ENCODE assay signal across 10 cellular contexts in the genomic region with DNA sequence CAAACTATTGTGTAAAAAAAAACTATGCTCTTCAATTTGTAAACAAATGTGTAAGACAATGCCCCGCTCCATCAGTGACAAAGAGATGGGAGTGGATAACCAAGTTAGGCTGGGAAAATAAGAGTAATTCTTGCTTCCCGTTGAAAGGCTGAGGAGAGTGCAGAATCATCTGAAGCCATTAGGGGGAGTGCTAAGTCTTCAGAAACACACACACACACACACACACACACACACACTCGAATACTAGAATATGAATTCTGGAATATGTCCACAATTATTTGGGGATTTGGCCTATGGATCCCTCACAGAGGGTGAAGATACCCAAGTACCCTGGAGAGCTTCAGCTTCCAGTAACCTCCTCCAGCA. TPM values are rescaled to one million over a fixed set of nuclear protein-coding genes. Genes with fewer than 3 reads are reported as not detected.
A peak's percentile ranks its signal among the peaks of the same experiment; 100 is the strongest.
DNase-seq lines count a peak whose midpoint lies in the region; ATAC-seq, FAIRE-seq and TF ChIP-seq lines count a peak whose summit lies in the region.
"Had no signal": no experiment of that assay in that cellular context is flagged by ENCODE, and none has a peak within 500 bp of the region (broad histone marks: within the 10 kb centered on the region; RNA-seq: fewer than 3 reads in every experiment).

No MANE protein-coding gene starts in this region.

- DNase-seq in NCI-H2107 treated with DMSO at 0.1 percent for 48 hours (lab: John Stamatoyannopoulos, UW; ENCODE audit: unreplicated experiment): peak; percentile 15
- DNase-seq in NCI-H2107 (lab: John Stamatoyannopoulos, UW): no peak
- peak; percentile 91 to 97 for DNase-seq in NCI-H526 (lab: John Stamatoyannopoulos, UW)
- peak; percentile 69 for DNase-seq in brain pericyte (ENCODE audit: low read depth, low spot score)
- DNase-seq in left lung: no peak
- DNase-seq in GM19239 (ENCODE audit: insufficient read length, low spot score): no peak
- no peak for DNase-seq in GM12891 (ENCODE audit: insufficient read length, low spot score)

- peaks cover 11 to 22% of the 10 kb centered on the region in 2 donors for H3K4me1 ChIP-seq in left lung

- H3K4me3 ChIP-seq in left lung: no peak overlapping the region

- FAIRE-seq in GM19239 (lab: Jason Lieb, UNC): no peak
- no peak for FAIRE-seq in GM12891 (lab: Jason Lieb, UNC)

- H3K9me3 ChIP-seq in left lung: no peaks in the 10 kb centered on the region
- H3K9me3 ChIP-seq: adrenal gland had no signal

- peak; percentile 31 for ATAC-seq in HG02981 (IDR thresholded peaks at IDR 0.05; ENCODE audit: unreplicated experiment)
- ATAC-seq in left lung: peak; percentile 83

- peaks cover 39 to 68% of the 10 kb centered on the region in 2 donors for H3K27me3 ChIP-seq in left lung

- peak in 1 of 2 donors; percentile 8 for TF ChIP-seq CTCF in left lung (IDR thresholded peaks at IDR 0.05)

- no peaks in the 10 kb centered on the region for H3K36me3 ChIP-seq in left lung
- H3K36me3 ChIP-seq: adrenal gland; BLaER1 treated with 17β-estradiol and CSF1 and Interleukin-3, amounts not matched to agents 10 nM and 100 nM had no signal

- intact Hi-C loops in left lung (cut with DNase I): loop anchor here in 1 of 2 donors (5.0 kb wide), 1 partner anchor 170 kb away; no protein-coding TSS in a partner anchor

- no peak overlapping the region for H3K27ac ChIP-seq in left lung

- no peak for TF ChIP-seq POLR2A in GM12891 (IDR thresholded peaks at IDR 0.05; ENCODE audit: low read depth, low read length)

TF ChIP-seq in GM12891, 5 proteins besides CTCF, POLR2A, EP300 and RAD21:
- TF ChIP-seq PAX5 (IDR thresholded peaks at IDR 0.05; ENCODE audit: insufficient read depth, low read length, severe bottlenecking) (no peak), SPI1 (IDR thresholded peaks at IDR 0.05; ENCODE audit: low read depth, low read length) (no peak), TAF1 (IDR thresholded peaks at IDR 0.05; ENCODE audit: low read depth, low read length) (no peak), POLR2AphosphoS5 (IDR thresholded peaks at IDR 0.05; ENCODE audit: low read depth, low read length) (no peak), POU2F2 (IDR thresholded peaks at IDR 0.05; ENCODE audit: low read depth, low read length) (no peak)
TF ChIP-seq in GM12891: peak in this region for 0.

RNA-seq across cellular contexts. Expression of a gene that starts 27.8 kb away (rescaled TPM):
- total RNA-seq in left lung: 10 to 100 TPM; 11.0 to 11.4 TPM
- polyA plus RNA-seq in GM12891 (2012; ENCODE audit: low read depth, missing spikeins): 0.50 TPM

RNA-seq across cellular contexts. Expression of a gene that starts 37.3 kb away (rescaled TPM):
- 10 to 100 TPM in 1 of 2 donors, 1 to 10 TPM in 1; 9.4 to 12.2 TPM for total RNA-seq in left lung
- polyA plus RNA-seq in GM12891 (2012; ENCODE audit: low read depth, missing spikeins): 2.7 TPM

Comparison
In these comparisons a context has a peak if more than half of its experiments do, and no peak if none do; other contexts are left out.
1. DNase-seq: peak in NCI-H2107 treated with DMSO at 0.1 percent for 48 hours (single experiment), NCI-H526 (2 of 2) and brain pericyte (single experiment); none in NCI-H2107 (single experiment), left lung (0 of 2), GM19239 (single experiment) and GM12891 (single experiment).